21 cellular contexts compared by ENCODE assay signal in genomic region chr6:91654844-91655192, GRCh38.
DNase-seq lines count a peak whose midpoint lies in the region; ATAC-seq, FAIRE-seq and TF ChIP-seq lines count a peak whose summit lies in the region.
"Had no signal": no experiment of that assay in that cellular context is flagged by ENCODE, and none has a peak within 500 bp of the region (broad histone marks: within the 10 kb centered on the region; RNA-seq: fewer than 3 reads in every experiment).

No MANE protein-coding gene starts in this region.

- H2BK5ac ChIP-seq in H1 (ENCODE audit: low read depth, low read length) = no peak overlapping the region

- 81% methylated on average over 6 of the region's 6 CpGs for WGBS in HUES64
- 78% methylated on average over 6 of the region's 6 CpGs; no CpG with 5 or more reads in 1 of the 2 experiments for WGBS in H1 (ENCODE audit: extremely low coverage in 1 of 2, insufficient coverage in 1 of 2, insufficient read length in 1 of 2, insufficient replicate concordance in 2 of 2, low coverage in 1 of 2, low lambda C conversion rate in 2 of 2, missing lambda C conversion rate in 1 of 2), 2 experiments

- H3K79me1 ChIP-seq in H1 (ENCODE audit: low read depth, low read length) = no peaks in the 10 kb centered on the region

- H3K27ac ChIP-seq in HUES64 (ENCODE audit: low read depth, low read length) (peak overlapping the region; percentile 65; the same call in 1 of the 2 replicates), H1 (ENCODE audit: low read depth, low read length) (no peak overlapping the region)
- H3K27ac ChIP-seq: C4-2B had no signal

- peak overlapping the region; percentile 90 for H2AFZ ChIP-seq in H1 (ENCODE audit: low read length)

- H4K20me1 ChIP-seq in H1 (replicated peaks in 1 of 2; ENCODE audit: control insufficient read depth in 1 of 2, insufficient read depth in 2 of 2, low read length in 2 of 2) = no peaks in the 10 kb centered on the region

- H3K23me2 ChIP-seq in H1 (ENCODE audit: low read depth, low read length) = no peaks in the 10 kb centered on the region

- H3K36me3 ChIP-seq in HUES64 (ENCODE audit: insufficient read depth, low read length) (no peaks in the 10 kb centered on the region), H1 (ENCODE audit: control insufficient read depth in 2 of 4, insufficient read depth in 4 of 4, low read length in 3 of 4) (no peaks in the 10 kb centered on the region)
- H3K36me3 ChIP-seq: MG63 had no signal

- H3K4me1 ChIP-seq in HUES64 (ENCODE audit: insufficient read depth, low read length) = peaks cover 24% of the 10 kb centered on the region
- H3K4me1 ChIP-seq in H1 (replicated peaks in 1 of 4; ENCODE audit: control insufficient read depth in 3 of 4, insufficient read depth in 4 of 4, low read length in 3 of 4) = peaks cover 5 to 15% (median 10%) of the 10 kb centered on the region in 4 experiments; a peak in 6 of 7 replicates

- H4K8ac ChIP-seq in H1 (ENCODE audit: extremely low read depth, insufficient read depth, low read length) = no peak overlapping the region

- peak overlapping the region; percentile 55 for H3K18ac ChIP-seq in H1 (ENCODE audit: extremely low read depth, low read length)

- H3K79me2 ChIP-seq in H1 (ENCODE audit: control insufficient read depth in 1 of 2, insufficient read depth in 2 of 2, low read length in 2 of 2) = no peaks in the 10 kb centered on the region

- TF ChIP-seq CTCF in H1 (IDR thresholded peaks at IDR 0.05; ENCODE audit: control extremely low read depth in 1 of 3, insufficient read depth in 1 of 3, low read depth in 1 of 3, low read length in 3 of 3) = no peak

- H3K9me3 Mint-ChIP-seq in stimulated activated memory B cell treated with anti-CD40 and anti-IgM and Interleukin-4, amounts not matched to agents 10 μg/mL and 1 μg/mL and 100 μg/mL, for 72 hours = no peaks in the 10 kb centered on the region
- H3K9me3 Mint-ChIP-seq: T-helper 1 cell treated with Interleukin-12 subunit alpha and Interleukin-12 subunit beta and Interleukin-4 antibody, amounts not matched to agents 30 μg/mL and 1 μg/mL, for 36 hours had no signal

- TF ChIP-seq POLR2A in H1 (IDR thresholded peaks at IDR 0.05; ENCODE audit: control extremely low read depth in 1 of 2, low read depth in 2 of 2, low read length in 2 of 2) = no peak

- H3K4me3 Mint-ChIP-seq in stimulated activated memory B cell treated with anti-CD40 and anti-IgM and Interleukin-4, amounts not matched to agents 10 μg/mL and 1 μg/mL and 100 μg/mL, for 72 hours = no peak overlapping the region
- H3K4me3 Mint-ChIP-seq: CD8-positive, alpha-beta memory T cell; HFFc6; T-helper 1 cell treated with Interleukin-12 subunit alpha and Interleukin-12 subunit beta and Interleukin-4 antibody, amounts not matched to agents 30 μg/mL and 1 μg/mL, for 36 hours had no signal

- H2BK120ac ChIP-seq in H1 (replicated peaks; ENCODE audit: low read depth, low read length) = no peak overlapping the region

- H3K4me1 Mint-ChIP-seq in stimulated activated memory B cell treated with anti-CD40 and anti-IgM and Interleukin-4, amounts not matched to agents 10 μg/mL and 1 μg/mL and 100 μg/mL, for 72 hours = no peaks in the 10 kb centered on the region
- H3K4me1 Mint-ChIP-seq: CD8-positive, alpha-beta memory T cell had no signal

- H3K27me3 ChIP-seq in HUES64 (ENCODE audit: insufficient read depth, low read length) (no peaks in the 10 kb centered on the region), H1 (replicated peaks in 1 of 4; ENCODE audit: control insufficient read depth in 3 of 4, extremely low read depth in 1 of 4, insufficient read depth in 3 of 4, low read length in 3 of 4) (no peaks in the 10 kb centered on the region)
- H3K27me3 ChIP-seq: MG63 had no signal

- no peak overlapping the region for H2BK15ac ChIP-seq in H1 (ENCODE audit: low read length)

- CTCF ChIA-PET in H1 (lab: Charles Lee; ENCODE audit: partially characterized antibody) = interaction anchor here (1.2 to 1.5 kb wide), 3 partner anchors 9 to 713 kb away, joined by 3 to 6 read pairs (median 4); no protein-coding TSS in a partner anchor

- ATAC-seq in stimulated activated memory B cell treated with anti-CD40 and anti-IgM and Interleukin-4, amounts not matched to agents 10 μg/mL and 1 μg/mL and 100 μg/mL, for 72 hours = no peak
- ATAC-seq: HepG2, K562, PC-3 had no signal

- no peaks in the 10 kb centered on the region for H3K36me3 Mint-ChIP-seq in stimulated activated memory B cell treated with anti-CD40 and anti-IgM and Interleukin-4, amounts not matched to agents 10 μg/mL and 1 μg/mL and 100 μg/mL, for 72 hours
- H3K36me3 Mint-ChIP-seq: CD8-positive, alpha-beta memory T cell had no signal

- TF ChIP-seq RAD21 in H1 (IDR thresholded peaks at IDR 0.05 in 1 of 2, conservative IDR thresholded peaks at IDR 0.05 in 1 of 2; ENCODE audit: low read depth in 2 of 2, low read length in 2 of 2) = no peak

- H3K23ac ChIP-seq in H1 (ENCODE audit: insufficient read length) = no peak overlapping the region

- H3K4ac ChIP-seq in H1 (replicated peaks; ENCODE audit: insufficient read length, low read depth, low read length) = no peak overlapping the region

- DNase-seq in NCI-H2029 (lab: John Stamatoyannopoulos, UW) (peak; percentile 2), NCI-H2029 treated with DMSO at 0.1 percent for 48 hours (lab: John Stamatoyannopoulos, UW) (no peak), COR-L47 (lab: John Stamatoyannopoulos, UW) (peak; percentile 42), H1 (ENCODE audit: low read depth in 1 of 2, low spot score in 2 of 2) (no peak), DMS 273 treated with DMSO at 0.1 percent for 48 hours (lab: John Stamatoyannopoulos, UW) (no peak), T-helper 1 cell (no peak)
- DNase-seq: CD8-positive, alpha-beta memory T cell; EL; HFFc6; MG63; NCI-H1694; NCI-H510A treated with DMSO at 0.1 percent for 48 hours; PC-3; Right ventricle myocardium superior had no signal

- peak overlapping the region in 1 of 2 experiments; percentile 64; a peak in 2 of 4 replicates for H3K4me2 ChIP-seq in H1 (ENCODE audit: insufficient read depth in 1 of 2, low read depth in 2 of 2, low read length in 2 of 2)

- H3K9me3 ChIP-seq in HUES64 (ENCODE audit: insufficient read depth, low read depth, low read length) = no peaks in the 10 kb centered on the region
- H3K9me3 ChIP-seq in H1 (ENCODE audit: insufficient read depth in 2 of 2, low read depth in 1 of 2, low read length in 1 of 2) = no peaks in the 10 kb centered on the region
- H3K9me3 ChIP-seq: MG63 had no signal

- no peaks in the 10 kb centered on the region for H3K27me3 Mint-ChIP-seq in stimulated activated memory B cell treated with anti-CD40 and anti-IgM and Interleukin-4, amounts not matched to agents 10 μg/mL and 1 μg/mL and 100 μg/mL, for 72 hours

- TF ChIP-seq EP300 in H1 (IDR thresholded peaks at IDR 0.05; ENCODE audit: borderline replicate concordance in 1 of 2, low read depth in 2 of 2, low read length in 2 of 2) = no peak

- H3K14ac ChIP-seq in H1 (ENCODE audit: insufficient read length) = no peak overlapping the region

- H3K27ac Mint-ChIP-seq in stimulated activated memory B cell treated with anti-CD40 and anti-IgM and Interleukin-4, amounts not matched to agents 10 μg/mL and 1 μg/mL and 100 μg/mL, for 72 hours = no peak overlapping the region
- H3K27ac Mint-ChIP-seq: CD8-positive, alpha-beta memory T cell; HFFc6; T-helper 1 cell treated with Interleukin-12 subunit alpha and Interleukin-12 subunit beta and Interleukin-4 antibody, amounts not matched to agents 30 μg/mL and 1 μg/mL, for 36 hours had no signal

- no peak overlapping the region for H4K91ac ChIP-seq in H1 (replicated peaks; ENCODE audit: insufficient read length, low read length)

- FAIRE-seq in H1 (lab: Jason Lieb, UNC) = no peak
- FAIRE-seq: A204.1, HepG2, K562 had no signal

- H2AK5ac ChIP-seq in H1 (ENCODE audit: low read depth, low read length) = no peak overlapping the region

- POLR2A ChIA-PET in H1 (lab: Charles Lee; ENCODE audit: partially characterized antibody) = interaction anchor here (1.3 kb wide), 1 partner anchor 19 kb away, joined by 3 read pairs; no protein-coding TSS in a partner anchor

- peak overlapping the region; percentile 29; the same call in 1 of the 2 replicates for H2BK12ac ChIP-seq in H1 (ENCODE audit: low read depth, low read length)

- no peak overlapping the region for H3K4me3 ChIP-seq in HUES64 (ENCODE audit: low read length)
- H3K4me3 ChIP-seq in H1 (ENCODE audit: extremely low read depth in 1 of 4, insufficient read depth in 2 of 4, low read depth in 3 of 4, low read length in 4 of 4) = peak overlapping the region in 1 of 4 experiments; percentile 41; a peak in 1 of 8 replicates
- H3K4me3 ChIP-seq: K562, MG63 had no signal

- no peak overlapping the region for H4K5ac ChIP-seq in H1 (ENCODE audit: insufficient read length, low read depth, low read length)

- no peak overlapping the region for H3K9ac ChIP-seq in HUES64 (ENCODE audit: low read depth, low read length)
- no peak overlapping the region for H3K9ac ChIP-seq in H1 (replicated peaks in 1 of 4; ENCODE audit: extremely low read depth in 1 of 4, low read depth in 3 of 4, low read length in 3 of 4)

- no peak overlapping the region for H3K56ac ChIP-seq in H1 (replicated peaks; ENCODE audit: insufficient read length, low read depth, low read length)

- H2BK20ac ChIP-seq in H1 (ENCODE audit: low read length) = peak overlapping the region; percentile 77; the same call in 1 of the 2 replicates

TF ChIP-seq in H1, 55 proteins besides CTCF, POLR2A, EP300 and RAD21:
- no peak for TF ChIP-seq HDAC2 (IDR thresholded peaks at IDR 0.05; ENCODE audit: borderline replicate concordance in 1 of 2, low read depth in 2 of 2, low read length in 2 of 2)
- no peak for TF ChIP-seq BCL11A (IDR thresholded peaks at IDR 0.05; ENCODE audit: low read depth in 2 of 2, low read length in 2 of 2)
- TF ChIP-seq NRF1 (IDR thresholded peaks at IDR 0.05; ENCODE audit: low read depth, low read length) = no peak
- TF ChIP-seq, protein P1, sequence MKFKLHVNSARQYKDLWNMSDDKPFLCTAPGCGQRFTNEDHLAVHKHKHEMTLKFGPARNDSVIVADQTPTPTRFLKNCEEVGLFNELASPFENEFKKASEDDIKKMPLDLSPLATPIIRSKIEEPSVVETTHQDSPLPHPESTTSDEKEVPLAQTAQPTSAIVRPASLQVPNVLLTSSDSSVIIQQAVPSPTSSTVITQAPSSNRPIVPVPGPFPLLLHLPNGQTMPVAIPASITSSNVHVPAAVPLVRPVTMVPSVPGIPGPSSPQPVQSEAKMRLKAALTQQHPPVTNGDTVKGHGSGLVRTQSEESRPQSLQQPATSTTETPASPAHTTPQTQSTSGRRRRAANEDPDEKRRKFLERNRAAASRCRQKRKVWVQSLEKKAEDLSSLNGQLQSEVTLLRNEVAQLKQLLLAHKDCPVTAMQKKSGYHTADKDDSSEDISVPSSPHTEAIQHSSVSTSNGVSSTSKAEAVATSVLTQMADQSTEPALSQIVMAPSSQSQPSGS (IDR thresholded peaks at IDR 0.05; ENCODE audit: low read length) = no peak
- TF ChIP-seq HDAC6 (IDR thresholded peaks at IDR 0.05; ENCODE audit: low read depth, low read length) = no peak

Comparison
In these comparisons a context has a peak if more than half of its experiments do, and no peak if none do; other contexts are left out.
1. DNase-seq: peak in NCI-H2029 (single experiment) and COR-L47 (single experiment); none in NCI-H2029 treated with DMSO at 0.1 percent for 48 hours (single experiment), H1 (0 of 2), DMS 273 treated with DMSO at 0.1 percent for 48 hours (single experiment) and T-helper 1 cell (0 of 5).